ENCODE assay signal across 1 cellular context in genomic region chr19:46787331-46788100, GRCh38.
TF ChIP-seq lines count a peak whose summit lies in the region.

No MANE protein-coding gene starts in this region.

TF ChIP-seq in HEK293, 187 proteins besides CTCF, POLR2A, EP300 and RAD21 (continued from another document and continues in another):
- TF ChIP-seq ZBTB44 (tag by site-specific recombination; IDR thresholded peaks at IDR 0.05) (no peak), ZNF223 (tag by site-specific recombination; IDR thresholded peaks at IDR 0.05) (0 out of 2 replicates have a peak, but pooled peaks have one; percentile 42), ZNF449 (tag by site-specific recombination; IDR thresholded peaks at IDR 0.05) (no peak; the same call in none of the 2 replicates), ZNF776 (tag by site-specific recombination; IDR thresholded peaks at IDR 0.05; ENCODE audit: borderline replicate concordance) (no peak), REST (tag by site-specific recombination; IDR thresholded peaks at IDR 0.05) (0 out of 2 replicates have a peak, but pooled peaks have one; percentile 30), HIC1 (tag by site-specific recombination; IDR thresholded peaks at IDR 0.05) (peak; percentile 58; the same call in 1 of the 2 replicates), PRDM2 (tag by site-specific recombination; IDR thresholded peaks at IDR 0.05; ENCODE audit: borderline replicate concordance) (no peak), ZNF830 (tag by site-specific recombination; IDR thresholded peaks at IDR 0.05; ENCODE audit: low read depth) (no peak), MZF1 (tag by site-specific recombination; IDR thresholded peaks at IDR 0.05; ENCODE audit: borderline replicate concordance) (peak; percentile 60; the same call in 1 of the 2 replicates), ZNF660 (tag by site-specific recombination; IDR thresholded peaks at IDR 0.05) (peak; percentile 52), ZNF221 (tag by site-specific recombination; IDR thresholded peaks at IDR 0.05; ENCODE audit: borderline replicate concordance) (no peak), ZBTB26 (tag by site-specific recombination; optimal IDR thresholded peaks at IDR 0.05) (peak; percentile 56), KLF10 (tag by site-specific recombination; IDR thresholded peaks at IDR 0.05) (peak; percentile 74), ZNF133 (tag by site-specific recombination; IDR thresholded peaks at IDR 0.05) (no peak), GLIS2 (tag by site-specific recombination; IDR thresholded peaks at IDR 0.05) (peak; percentile 92), ZNF366 (tag by site-specific recombination; conservative IDR thresholded peaks at IDR 0.05) (peak; percentile 91), ZBTB49 (tag by site-specific recombination; IDR thresholded peaks at IDR 0.05; ENCODE audit: low read depth) (no peak), ZNF26 (tag by site-specific recombination; IDR thresholded peaks at IDR 0.05) (no peak), PRDM4 (tag by site-specific recombination; IDR thresholded peaks at IDR 0.05) (0 out of 2 replicates have a peak, but pooled peaks have one; percentile 12), ZSCAN30 (tag by site-specific recombination; IDR thresholded peaks at IDR 0.05) (0 out of 2 replicates have a peak, but pooled peaks have one; percentile 59), KLF9 (tag by site-specific recombination; IDR thresholded peaks at IDR 0.05; ENCODE audit: low read depth) (peak; percentile 62), ZNF24 (tag by site-specific recombination; IDR thresholded peaks at IDR 0.05) (0 out of 2 replicates have a peak, but pooled peaks have one; percentile 19), ZNF23 (tag by site-specific recombination; IDR thresholded peaks at IDR 0.05; ENCODE audit: borderline replicate concordance) (no peak), AEBP2 (tag by site-specific recombination; IDR thresholded peaks at IDR 0.05; ENCODE audit: borderline replicate concordance) (no peak)
